Comparison of ENCODE assay signal across 21 cellular contexts in genomic region chr5:109880907-109881685, GRCh38.
DNase-seq lines count a peak whose midpoint lies in the region; ATAC-seq, FAIRE-seq and TF ChIP-seq lines count a peak whose summit lies in the region.
"Had no signal": no experiment of that assay in that cellular context is flagged by ENCODE, and none has a peak within 500 bp of the region (broad histone marks: within the 10 kb centered on the region; RNA-seq: fewer than 3 reads in every experiment).

No MANE protein-coding gene starts in this region.

- intact Hi-C loops in right lobe of liver (cut with DNase I): no loop called here

- peak overlapping the region; percentile 59 for H2AFZ ChIP-seq in DND-41 (ENCODE audit: low read depth, low read length)

- no peak overlapping the region for H3K4me2 ChIP-seq in DND-41 (ENCODE audit: insufficient read depth, low read length)
- H3K4me2 ChIP-seq: SK-N-SH had no signal

- H3K36me3 ChIP-seq in DND-41 (ENCODE audit: insufficient read depth, low read length) (no peaks in the 10 kb centered on the region), right lobe of liver (no peaks in the 10 kb centered on the region)
- H3K36me3 ChIP-seq: gastrocnemius medialis, left ventricle myocardium inferior, transverse colon had no signal

- H3K79me2 ChIP-seq in DND-41 (ENCODE audit: insufficient read depth, low read length): no peaks in the 10 kb centered on the region

- FAIRE-seq in urothelium cell line (lab: Jason Lieb, UNC): no peak
- FAIRE-seq: H1, K562 had no signal

- WGBS in right lobe of liver (ENCODE audit: insufficient coverage, low coverage, low lambda C conversion rate, missing lambda C conversion rate): 64% methylated on average over 5 of the region's 6 CpGs

- ATAC-seq in DND-41 (ENCODE audit: insufficient read depth, low read depth) (peak; percentile 87), right lobe of liver (no peak)
- ATAC-seq: gastrocnemius medialis; K562; stimulated activated effector memory CD8-positive, alpha-beta T cell treated with anti-CD3 and anti-CD28 coated beads, Interleukin-12 subunit alpha, Interleukin-12 subunit beta, amount 100 ng/mL, for 72 hours had no signal

- H3K27ac ChIP-seq in DND-41 (ENCODE audit: low read length): peak overlapping the region; percentile 68
- H3K27ac ChIP-seq in right lobe of liver: no peak overlapping the region
- H3K27ac ChIP-seq: gastrocnemius medialis, left ventricle myocardium inferior, transverse colon had no signal

- no peak overlapping the region; the same call in 1 of the 2 replicates for H3K9ac ChIP-seq in DND-41 (ENCODE audit: low read depth, low read length)
- H3K9ac ChIP-seq: SK-N-SH had no signal

- H3K4me3 ChIP-seq in DND-41 (ENCODE audit: low read depth in 1 of 2, low read length in 2 of 2) (no peak overlapping the region), right lobe of liver (no peak overlapping the region)
- H3K4me3 ChIP-seq: gastrocnemius medialis, K562, left ventricle myocardium inferior, transverse colon had no signal

- no peak for TF ChIP-seq CTCF in DND-41 (IDR thresholded peaks at IDR 0.05; ENCODE audit: borderline replicate concordance, extremely low read depth, low read length, poor library complexity, severe bottlenecking)
- no peak for TF ChIP-seq CTCF in right lobe of liver (IDR thresholded peaks at IDR 0.05)

- no peaks in the 10 kb centered on the region for H4K20me1 ChIP-seq in DND-41 (ENCODE audit: insufficient read depth, low read length)

- TF ChIP-seq POLR2A in right lobe of liver (IDR thresholded peaks at IDR 0.05): no peak

- DNase-seq in DND-41: peak; percentile 54
- peak; percentile 40 for DNase-seq in LHCN-M2 (ENCODE audit: low read depth)
- DNase-seq in UCSD-AML1 (lab: John Stamatoyannopoulos, UW; ENCODE audit: unreplicated experiment): peak; percentile 14
- DNase-seq in lung microvascular endothelial cell (ENCODE audit: low read depth in 2 of 2): peak; percentile 23 to 44
- DNase-seq in urothelium cell line (ENCODE audit: low spot score): no peak
- no peak for DNase-seq in SW 1271 (lab: John Stamatoyannopoulos, UW)
- DNase-seq in right lobe of liver: no peak
- DNase-seq in KBM-7: no peak
- DNase-seq: activated CD4-positive, alpha-beta T cell treated with anti-CD3 and anti-CD28 coated beads for 4 hours; activated CD8-positive, alpha-beta memory T cell treated with anti-CD3 and anti-CD28 coated beads, Interleukin-2, amount 50 U/mL, for 48 hours; activated gamma-delta T cell treated with Interleukin-2 at 50 U/mL for 16 hours; gastrocnemius medialis; left ventricle myocardium inferior; NCI-H146; SK-N-SH; stimulated activated CD4-positive, alpha-beta T cell treated with anti-CD3 and anti-CD28 coated beads, Interleukin-12 subunit alpha, Interleukin-12 subunit beta, amount 100 ng/mL, for 4 hours; T1000; transverse colon had no signal

- H3K9me3 ChIP-seq in DND-41 (ENCODE audit: insufficient read depth, low read length, severe bottlenecking) (no peaks in the 10 kb centered on the region), right lobe of liver (no peaks in the 10 kb centered on the region)
- H3K9me3 ChIP-seq: gastrocnemius medialis, left ventricle myocardium inferior, SK-N-SH, transverse colon had no signal

- in situ Hi-C loops in KBM-7 (cut with MboI; ENCODE audit: low pct_unique_long_range_greater_than_20kb, low sequenced_read_pairs): no loop called here

- H3K27me3 ChIP-seq in DND-41 (ENCODE audit: insufficient read depth, low read length, poor library complexity) (no peaks in the 10 kb centered on the region), right lobe of liver (no peaks in the 10 kb centered on the region)
- H3K27me3 ChIP-seq: gastrocnemius medialis, transverse colon had no signal

- H3K4me1 ChIP-seq in DND-41 (ENCODE audit: insufficient read depth, low read length) (peaks cover 32% of the 10 kb centered on the region), right lobe of liver (no peaks in the 10 kb centered on the region)
- H3K4me1 ChIP-seq: gastrocnemius medialis, left ventricle myocardium inferior, transverse colon had no signal

Comparison
In these comparisons a context has a peak if more than half of its experiments do, and no peak if none do; other contexts are left out.
1. DNase-seq: peak in DND-41 (single experiment), LHCN-M2 (single experiment), UCSD-AML1 (single experiment) and lung microvascular endothelial cell (2 of 2); none in urothelium cell line (single experiment), SW 1271 (0 of 2), right lobe of liver (0 of 3) and KBM-7 (single experiment).